8 cellular contexts compared by ENCODE assay signal in the genomic region with DNA sequence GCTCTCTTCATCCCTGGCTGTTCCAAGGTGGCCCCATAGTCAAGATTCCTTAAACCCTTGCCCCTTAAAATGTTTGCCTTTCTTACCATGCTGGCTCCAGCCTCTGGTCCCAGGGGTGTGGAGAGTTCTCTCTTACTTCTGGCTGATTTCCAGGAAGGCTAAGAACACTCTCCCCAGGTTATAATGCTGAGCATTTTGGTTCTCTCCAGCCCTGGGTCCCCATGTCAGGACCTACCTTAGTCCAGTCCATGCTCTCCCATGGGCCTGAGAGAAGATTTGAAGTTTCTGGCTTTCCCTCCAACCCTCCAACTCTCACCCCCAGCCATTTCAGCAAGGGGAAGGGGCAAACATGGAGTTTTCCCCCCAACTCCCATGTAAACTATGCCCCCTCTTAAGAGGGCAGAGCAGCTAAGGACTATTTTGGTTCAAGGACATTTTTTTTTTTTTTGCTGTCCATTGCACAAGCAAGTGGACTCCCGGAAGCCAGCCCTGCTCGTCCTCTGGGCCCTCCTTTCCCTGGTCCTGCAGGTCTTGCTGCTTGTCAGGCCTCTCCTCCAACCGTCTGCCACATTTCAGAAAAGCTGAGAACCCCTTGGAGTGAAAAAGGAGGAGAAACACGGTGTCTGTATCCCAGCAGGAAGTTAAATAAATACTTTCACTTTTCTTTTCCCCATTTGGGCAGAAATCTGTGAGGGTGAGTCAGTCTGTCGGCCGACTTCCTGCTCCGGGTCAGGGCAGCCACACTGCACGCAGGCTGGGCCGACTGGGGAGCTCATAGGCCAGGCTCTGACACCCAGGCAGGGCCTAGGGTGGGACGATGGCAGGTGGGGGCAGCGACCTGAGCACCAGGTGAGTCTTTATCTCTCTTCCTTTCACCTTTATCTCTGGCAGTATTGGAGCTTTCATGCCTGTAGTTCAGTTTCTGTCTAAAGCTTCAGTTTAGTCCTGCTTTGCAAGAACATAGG. TPM values are rescaled to one million over a fixed set of nuclear protein-coding genes. Genes with fewer than 3 reads are reported as not detected.
A peak's percentile ranks its signal among the peaks of the same experiment; 100 is the strongest.
DNase-seq lines count a peak whose midpoint lies in the region; ATAC-seq and TF ChIP-seq lines count a peak whose summit lies in the region.

TSS of gene SP140L (plus strand) at position 741 of the 965 bp plus-strand sequence. CDS start at position 818, 77 bp downstream.

- DNase-seq in Ammon's horn (ENCODE audit: low spot score) (peak; percentile 56), right cardiac atrium (peak; percentile 77 to 91 (median 87)), smooth muscle cell of the brain vasculature (ENCODE audit: low read depth, low spot score) (peak; percentile 58), NCI-H146 treated with DMSO at 0.1 percent for 48 hours (lab: John Stamatoyannopoulos, UW; ENCODE audit: unreplicated experiment) (no peak)

- no peak for TF ChIP-seq CTCF in SU-DHL-6 (IDR thresholded peaks at IDR 0.05; ENCODE audit: insufficient read depth, low read length, poor library complexity, severe bottlenecking)

- H3K4me3 ChIP-seq in SU-DHL-6 (ENCODE audit: insufficient read depth, low read length, poor library complexity, severe bottlenecking) (peak within 1 kb of the TSS; percentile 49), right cardiac atrium (ENCODE audit: low read length) (peak within 1 kb of the TSS; percentile 42)

- peaks cover 72% of the 10 kb centered on the region for H3K4me1 Mint-ChIP-seq in activated naive CD8-positive, alpha-beta T cell (ENCODE audit: low read depth)

- H3K9me2 ChIP-seq in SU-DHL-6 (replicated peaks; ENCODE audit: insufficient read depth, low read length) = no peaks in the 10 kb centered on the region

- peak within 1 kb of the TSS; percentile 31 for H2AFZ ChIP-seq in SU-DHL-6 (ENCODE audit: low read depth, low read length, severe bottlenecking)

- intact Hi-C loops in right cardiac atrium (cut with DNase I) = loop anchor here in 1 of 4 donors (10.0 kb wide), 1 partner anchor 102 kb away; the partner anchor contains the start of gene SP140

- H3K27ac Mint-ChIP-seq in activated naive CD8-positive, alpha-beta T cell = peak within 1 kb of the TSS; percentile 99

- WGBS in right cardiac atrium = 19% methylated on average over 11 of the region's 11 CpGs

- peaks cover 21% of the 10 kb centered on the region for H3K36me3 Mint-ChIP-seq in activated naive CD8-positive, alpha-beta T cell

- H3K4me1 ChIP-seq in right cardiac atrium (ENCODE audit: control insufficient read depth, insufficient read depth, low read length) = peaks cover 3% of the 10 kb centered on the region

- peaks cover 17% of the 10 kb centered on the region; the same call in 1 of the 2 replicates for H3K79me2 ChIP-seq in SU-DHL-6 (ENCODE audit: insufficient read depth, low read length)

- no peaks in the 10 kb centered on the region for H3K27me3 Mint-ChIP-seq in activated naive CD8-positive, alpha-beta T cell

- peak within 1 kb of the TSS; percentile 89 for H3K27ac ChIP-seq in SU-DHL-6 (ENCODE audit: low read depth, low read length)
- peak within 1 kb of the TSS; percentile 70 for H3K27ac ChIP-seq in right cardiac atrium (ENCODE audit: low read length)

- H3K9me3 Mint-ChIP-seq in activated naive CD8-positive, alpha-beta T cell (ENCODE audit: low read depth) = no peaks in the 10 kb centered on the region

- peak within 1 kb of the TSS; percentile 94 for H3K4me3 Mint-ChIP-seq in activated naive CD8-positive, alpha-beta T cell

- H3K9me3 ChIP-seq in SU-DHL-6 (ENCODE audit: insufficient read depth, low read length) (no peaks in the 10 kb centered on the region), right cardiac atrium (ENCODE audit: control insufficient read depth, low read length) (no peaks in the 10 kb centered on the region)

- no peaks in the 10 kb centered on the region for H4K20me1 ChIP-seq in SU-DHL-6 (ENCODE audit: low read depth, low read length)

- H3K36me3 ChIP-seq in SU-DHL-6 (ENCODE audit: low read length) = no peaks in the 10 kb centered on the region

- H3K27me3 ChIP-seq in SU-DHL-6 (ENCODE audit: low read length) (no peaks in the 10 kb centered on the region), right cardiac atrium (ENCODE audit: control insufficient read depth, insufficient read depth) (no peaks in the 10 kb centered on the region)

- H3F3A ChIP-seq in SU-DHL-6 (ENCODE audit: insufficient read depth) = peaks cover 24% of the 10 kb centered on the region

- H3K9ac ChIP-seq in SU-DHL-6 (ENCODE audit: low read length) = peak within 1 kb of the TSS; percentile 61

- peak within 1 kb of the TSS; percentile 84 for H3K4me2 ChIP-seq in SU-DHL-6 (ENCODE audit: low read depth, low read length, poor library complexity, severe bottlenecking)

- peak; percentile 92 for ATAC-seq in GM19351 (IDR thresholded peaks at IDR 0.05; ENCODE audit: unreplicated experiment)
- peak; percentile 92 for ATAC-seq in HG03460 (IDR thresholded peaks at IDR 0.05; ENCODE audit: unreplicated experiment)
- ATAC-seq in right cardiac atrium = peak; percentile 95 to 97

RNA-seq across cellular contexts. Expression of gene SP140L, which starts in this region (rescaled TPM):
- 1 to 10 TPM; 6.6 to 7.4 (median 7.1) TPM for total RNA-seq in right cardiac atrium
- polyA plus RNA-seq in right cardiac atrium = 5.3 TPM
